In genomic region chr10:36712695-36713094, GRCh38 we compare ENCODE assay signal across 15 cellular contexts.
"Had no signal": no experiment of that assay in that cellular context is flagged by ENCODE, and none has a peak within 500 bp of the region (broad histone marks: within the 10 kb centered on the region; RNA-seq: fewer than 3 reads in every experiment).

No MANE protein-coding gene starts in this region.

- H3K9me3 ChIP-seq: esophagus squamous epithelium, pancreas, thyroid gland had no signal

- ATAC-seq: effector memory CD8-positive, alpha-beta T cell; pancreas; right cardiac atrium had no signal

- H3K36me3 ChIP-seq: esophagus squamous epithelium, pancreas, thyroid gland had no signal

- H3K4me3 ChIP-seq: esophagus squamous epithelium, hepatocyte, pancreas, smooth muscle cell, thyroid gland had no signal

- H3K4me1 ChIP-seq: esophagus squamous epithelium, pancreas, thyroid gland had no signal

- DNase-seq: effector memory CD8-positive, alpha-beta T cell; esophagus squamous epithelium; foreskin melanocyte; head of caudate nucleus; mesendoderm; naive B cell; occipital lobe; pancreas; right cardiac atrium; stimulated activated CD4-positive, alpha-beta T cell treated with anti-CD3 and anti-CD28 coated beads, Interleukin-2, amount 100 ng/mL, for 48 hours; stimulated activated naive CD4-positive, alpha-beta T cell treated with Interleukin-2 at 50 U/mL for 16 hours; thyroid gland had no signal

- H3K27ac ChIP-seq: epithelial cell of prostate, esophagus squamous epithelium, hepatocyte, pancreas, thyroid gland had no signal
